In the genomic region with DNA sequence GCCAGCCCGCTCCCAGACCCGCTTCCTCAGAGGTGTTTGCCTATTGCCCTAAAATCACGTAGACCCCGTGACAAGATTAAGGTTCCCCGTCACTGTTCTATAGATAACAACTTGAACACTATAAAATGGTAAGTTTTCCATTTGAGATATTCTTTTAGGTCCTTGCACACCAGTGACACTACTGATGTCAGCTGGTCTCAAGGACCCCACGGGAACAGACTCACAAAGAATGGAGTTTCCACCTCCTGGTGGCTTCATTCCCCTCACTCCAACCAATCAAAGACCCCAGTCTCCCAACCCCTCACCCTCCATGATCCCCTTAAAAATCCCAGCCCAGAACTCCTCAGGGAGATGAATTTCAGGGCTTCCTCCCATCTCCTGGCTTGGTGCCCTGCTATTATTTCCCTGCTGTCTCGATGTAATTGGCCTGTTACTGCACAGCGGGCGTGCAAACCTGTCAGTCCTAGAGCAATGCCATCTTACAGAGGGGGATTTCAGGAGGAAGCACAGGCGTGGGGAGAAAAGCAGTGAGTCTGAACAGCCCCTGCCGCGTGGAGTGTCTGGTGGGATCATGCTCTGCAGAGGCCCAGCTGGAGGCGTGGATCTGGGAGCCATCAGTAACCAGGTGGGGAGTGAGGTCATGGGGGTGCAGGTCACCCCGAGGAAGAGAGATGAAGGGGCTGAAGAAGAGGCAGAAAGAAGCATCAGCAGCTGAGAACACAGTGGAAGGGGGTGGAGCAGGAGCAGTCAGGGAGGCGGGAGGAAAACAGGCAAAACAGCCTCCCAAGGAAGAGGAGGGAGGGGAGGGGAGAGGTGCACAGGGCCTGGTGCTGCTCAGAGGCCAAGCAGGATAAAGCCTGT, we compare ENCODE assay signal across 11 cellular contexts. TPM values are rescaled to one million over a fixed set of nuclear protein-coding genes. Genes with fewer than 3 reads are reported as not detected.
DNase-seq lines count a peak whose midpoint lies in the region; ATAC-seq, FAIRE-seq and TF ChIP-seq lines count a peak whose summit lies in the region.
"Had no signal": no experiment of that assay in that cellular context is flagged by ENCODE, and none has a peak within 500 bp of the region (broad histone marks: within the 10 kb centered on the region; RNA-seq: fewer than 3 reads in every experiment).

No MANE protein-coding gene starts in this region.

- no peak overlapping the region for H3K4me3 ChIP-seq in CD4-positive, CD25-positive, alpha-beta regulatory T cell (ENCODE audit: low read depth, low read length)
- H3K4me3 ChIP-seq in GM23338: no peak overlapping the region
- H3K4me3 ChIP-seq in kidney (ENCODE audit: low read length in 2 of 2): no peak overlapping the region
- H3K4me3 ChIP-seq: pancreas had no signal

- no peak overlapping the region for H3K27ac ChIP-seq in CD4-positive, CD25-positive, alpha-beta regulatory T cell (ENCODE audit: insufficient read depth, low read length, poor library complexity, severe bottlenecking)
- H3K27ac ChIP-seq in GM23338 (ENCODE audit: low read depth) (no peak overlapping the region), kidney (ENCODE audit: low read depth in 2 of 2, low read length in 2 of 2) (no peak overlapping the region)
- H3K27ac ChIP-seq: pancreas had no signal

- H3K4me1 ChIP-seq in CD4-positive, CD25-positive, alpha-beta regulatory T cell (ENCODE audit: control insufficient read depth, insufficient read depth, low read length, poor library complexity, severe bottlenecking): peaks cover 37% of the 10 kb centered on the region
- peaks cover 34% of the 10 kb centered on the region for H3K4me1 ChIP-seq in GM23338 (ENCODE audit: insufficient read depth)
- H3K4me1 ChIP-seq in kidney (ENCODE audit: control insufficient read depth in 1 of 2, insufficient read depth in 1 of 2, low read depth in 1 of 2, low read length in 2 of 2): peaks cover 0 to 5% of the 10 kb centered on the region in 2 donors

- no peak for TF ChIP-seq CTCF in GM23338 (conservative IDR thresholded peaks at IDR 0.05; ENCODE audit: low read depth in 2 of 2)
- TF ChIP-seq CTCF in kidney (IDR thresholded peaks at IDR 0.05; ENCODE audit: borderline replicate concordance, extremely low read depth, insufficient read depth): no peak

- no peaks in the 10 kb centered on the region for H4K20me1 ChIP-seq in GM23338 (replicated peaks; ENCODE audit: insufficient read depth)

- H2AFZ ChIP-seq in GM23338: peak overlapping the region; percentile 85

- 0 out of 2 replicates have a peak, but pooled peaks cover 4% of the 10 kb centered on the region for H3K9me2 ChIP-seq in GM23338 (ENCODE audit: insufficient read depth)

- no peaks in the 10 kb centered on the region for H3K9me3 ChIP-seq in CD4-positive, CD25-positive, alpha-beta regulatory T cell (ENCODE audit: control insufficient read depth in 2 of 2, low read length in 2 of 2)
- H3K9me3 ChIP-seq in kidney (ENCODE audit: control insufficient read depth in 1 of 2, low read length in 2 of 2): no peaks in the 10 kb centered on the region
- H3K9me3 ChIP-seq: pancreas had no signal

- H3K9me3 Mint-ChIP-seq in CD4-positive, CD25-positive, alpha-beta regulatory T cell: no peaks in the 10 kb centered on the region
- H3K9me3 Mint-ChIP-seq in GM23338: no peaks in the 10 kb centered on the region

- no peaks in the 10 kb centered on the region for H3K36me3 Mint-ChIP-seq in CD4-positive, CD25-positive, alpha-beta regulatory T cell
- H3K36me3 Mint-ChIP-seq in GM23338 (ENCODE audit: low read depth): no peaks in the 10 kb centered on the region

- H3K36me3 ChIP-seq in CD4-positive, CD25-positive, alpha-beta regulatory T cell (ENCODE audit: control insufficient read depth, insufficient read depth, low read length): no peaks in the 10 kb centered on the region
- H3K36me3 ChIP-seq in GM23338 (ENCODE audit: insufficient read depth) (no peaks in the 10 kb centered on the region), kidney (ENCODE audit: control insufficient read depth in 1 of 2, insufficient read depth in 2 of 2, low read length in 2 of 2) (no peaks in the 10 kb centered on the region)
- H3K36me3 ChIP-seq: pancreas had no signal

- peak overlapping the region in 2 of 3 donors; percentile 32 to 84 for H3K27ac Mint-ChIP-seq in CD4-positive, CD25-positive, alpha-beta regulatory T cell
- no peak overlapping the region; the same call in 1 of the 2 replicates for H3K27ac Mint-ChIP-seq in GM23338

- no peaks in the 10 kb centered on the region for H3K79me2 ChIP-seq in GM23338 (replicated peaks; ENCODE audit: insufficient read depth)

- peaks cover 5% of the 10 kb centered on the region for H3K27me3 Mint-ChIP-seq in CD4-positive, CD25-positive, alpha-beta regulatory T cell
- H3K27me3 Mint-ChIP-seq in GM23338 (ENCODE audit: insufficient read depth, low read depth, poor library complexity): peaks cover 20% of the 10 kb centered on the region

- peak overlapping the region in 2 of 4 donors; percentile 51 to 80 for H3K4me3 Mint-ChIP-seq in CD4-positive, CD25-positive, alpha-beta regulatory T cell
- H3K4me3 Mint-ChIP-seq in GM23338: no peak overlapping the region; the same call in 2 of the 3 replicates

- H3K9ac ChIP-seq in kidney (ENCODE audit: low read length in 2 of 2): no peak overlapping the region

- no peak for FAIRE-seq in kidney (lab: Jason Lieb, UNC)
- FAIRE-seq: GM19239, pancreas had no signal

- intact Hi-C loops in kidney (cut with DNase I): no loop called here

- H3F3A ChIP-seq in GM23338 (replicated peaks; ENCODE audit: low read depth): peaks cover 8% of the 10 kb centered on the region; the same call in 1 of the 2 replicates

- peaks cover 7 to 64% (median 31%) of the 10 kb centered on the region in 4 donors for H3K4me1 Mint-ChIP-seq in CD4-positive, CD25-positive, alpha-beta regulatory T cell
- peaks cover 52% of the 10 kb centered on the region for H3K4me1 Mint-ChIP-seq in GM23338

- no peak for DNase-seq in CD4-positive, CD25-positive, alpha-beta regulatory T cell
- DNase-seq in GM23338 (ENCODE audit: low spot score) (no peak), NCI-H774 (lab: John Stamatoyannopoulos, UW) (peak; percentile 28), kidney (peak; percentile 46), cortex of kidney (lab: John Stamatoyannopoulos, UW) (no peak), NCI-H526 (lab: John Stamatoyannopoulos, UW) (no peak)
- DNase-seq: GF-D8 had no signal

- H3K27me3 ChIP-seq in CD4-positive, CD25-positive, alpha-beta regulatory T cell (ENCODE audit: control insufficient read depth, insufficient read depth, low read length): no peaks in the 10 kb centered on the region
- no peaks in the 10 kb centered on the region for H3K27me3 ChIP-seq in GM23338 (ENCODE audit: insufficient read depth)
- H3K27me3 ChIP-seq: pancreas had no signal

- no peak for ATAC-seq in CD4-positive, CD25-positive, alpha-beta regulatory T cell (ENCODE audit: low read depth in 2 of 2)
- peak; percentile 16 for ATAC-seq in GM23338
- ATAC-seq in HG02678 (IDR thresholded peaks at IDR 0.05; ENCODE audit: unreplicated experiment): no peak
- no peak for ATAC-seq in HG03571 (IDR thresholded peaks at IDR 0.05; ENCODE audit: unreplicated experiment)
- ATAC-seq: pancreas had no signal

- no peak overlapping the region; the same call in 1 of the 2 replicates for H3K4me2 ChIP-seq in GM23338

TF ChIP-seq in GM23338, 12 proteins besides CTCF, POLR2A, EP300 and RAD21:
- TF ChIP-seq, protein P1, sequence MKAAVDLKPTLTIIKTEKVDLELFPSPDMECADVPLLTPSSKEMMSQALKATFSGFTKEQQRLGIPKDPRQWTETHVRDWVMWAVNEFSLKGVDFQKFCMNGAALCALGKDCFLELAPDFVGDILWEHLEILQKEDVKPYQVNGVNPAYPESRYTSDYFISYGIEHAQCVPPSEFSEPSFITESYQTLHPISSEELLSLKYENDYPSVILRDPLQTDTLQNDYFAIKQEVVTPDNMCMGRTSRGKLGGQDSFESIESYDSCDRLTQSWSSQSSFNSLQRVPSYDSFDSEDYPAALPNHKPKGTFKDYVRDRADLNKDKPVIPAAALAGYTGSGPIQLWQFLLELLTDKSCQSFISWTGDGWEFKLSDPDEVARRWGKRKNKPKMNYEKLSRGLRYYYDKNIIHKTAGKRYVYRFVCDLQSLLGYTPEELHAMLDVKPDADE (IDR thresholded peaks at IDR 0.05): no peak

RNA-seq across cellular contexts. Expression of a gene that starts 35.1 kb away (rescaled TPM):
- 140 TPM for total RNA-seq in CD4-positive, CD25-positive, alpha-beta regulatory T cell
- 100 to 1,000 TPM; 123 to 175 (median 145) TPM for polyA plus RNA-seq in CD4-positive, CD25-positive, alpha-beta regulatory T cell
- 91.3 and 93.6 TPM in 2 replicates for total RNA-seq in GM23338 (2014; rRNA removed; shearing (Covaris generic))
- polyA plus RNA-seq in GM23338 (2016; fragmentation: Nextera tagmentation; extraction: Ambion mirVana) (41.9 and 50.6 TPM in 2 replicates), kidney (ENCODE audit: insufficient read depth, low read depth, low replicate concordance) (13.1 TPM)
- total RNA-seq in kidney: 80.2 TPM

Comparison
In these comparisons a context has a peak if more than half of its experiments do, and no peak if none do; other contexts are left out.
1. DNase-seq: peak in NCI-H774 (single experiment) and kidney (single experiment); none in CD4-positive, CD25-positive, alpha-beta regulatory T cell (0 of 3), GM23338 (single experiment), cortex of kidney (single experiment) and NCI-H526 (0 of 2).